ENCODE assay signal across 25 cellular contexts in genomic region chr2:69269330-69269729, GRCh38.
"Had no signal": no experiment of that assay in that cellular context is flagged by ENCODE, and none has a peak within 500 bp of the region (broad histone marks: within the 10 kb centered on the region; RNA-seq: fewer than 3 reads in every experiment).

No MANE protein-coding gene starts in this region.

- H3K27me3 ChIP-seq: dorsolateral prefrontal cortex, gastroesophageal sphincter, pancreas, suprapubic skin, thyroid gland had no signal

- H3K27ac Mint-ChIP-seq: immature natural killer cell; nephron; progenitor cell of endocrine pancreas; stimulated activated effector memory CD8-positive, alpha-beta T cell treated with anti-CD3 and anti-CD28 coated beads, Interleukin-12 subunit alpha, Interleukin-12 subunit beta, amount 100 ng/mL, for 72 hours; type B pancreatic cell had no signal

- H3K36me3 ChIP-seq: gastroesophageal sphincter, pancreas, suprapubic skin, thyroid gland had no signal

- H3K9me3 Mint-ChIP-seq: stimulated activated effector memory CD8-positive, alpha-beta T cell treated with anti-CD3 and anti-CD28 coated beads, Interleukin-12 subunit alpha, Interleukin-12 subunit beta, amount 100 ng/mL, for 72 hours; type B pancreatic cell had no signal

- H3K4me1 Mint-ChIP-seq: immature natural killer cell; stimulated activated effector memory CD8-positive, alpha-beta T cell treated with anti-CD3 and anti-CD28 coated beads, Interleukin-12 subunit alpha, Interleukin-12 subunit beta, amount 100 ng/mL, for 72 hours had no signal

- DNase-seq: cortex of kidney; dorsolateral prefrontal cortex; effector CD8-positive, alpha-beta T cell; glutamatergic neuron; immature natural killer cell; left colon; left ventricle myocardium superior; mesenchymal stem cell; midbrain; occipital lobe; pancreas; right cardiac atrium; stimulated activated CD4-positive, alpha-beta T cell treated with anti-CD3 and anti-CD28 coated beads, Interleukin-4, amount 100 ng/mL, for 1 hour; stimulated activated CD8-positive, alpha-beta memory T cell treated with anti-CD3 and anti-CD28 coated beads, Interleukin-4, amount 100 ng/mL, for 48 hours; stimulated activated naive CD8-positive, alpha-beta T cell treated with anti-CD3 and anti-CD28 coated beads, Interleukin-15, Interleukin-2, amounts not matched to agents 100 U/mL and 50 U/mL, for 24 hours; thyroid gland had no signal

- H3K36me3 Mint-ChIP-seq: immature natural killer cell; stimulated activated effector memory CD8-positive, alpha-beta T cell treated with anti-CD3 and anti-CD28 coated beads, Interleukin-12 subunit alpha, Interleukin-12 subunit beta, amount 100 ng/mL, for 72 hours; type B pancreatic cell had no signal

- H3K27ac ChIP-seq: dorsolateral prefrontal cortex, gastroesophageal sphincter, pancreas, suprapubic skin, thyroid gland had no signal

- H3K4me3 Mint-ChIP-seq: immature natural killer cell; nephron; stimulated activated effector memory CD8-positive, alpha-beta T cell treated with anti-CD3 and anti-CD28 coated beads, Interleukin-12 subunit alpha, Interleukin-12 subunit beta, amount 100 ng/mL, for 72 hours; type B pancreatic cell had no signal

- H3K4me3 ChIP-seq: dorsolateral prefrontal cortex, gastroesophageal sphincter, lung, pancreas, suprapubic skin, thyroid gland had no signal

- FAIRE-seq: urothelium cell line had no signal

- H3K9me3 ChIP-seq: gastroesophageal sphincter, pancreas, suprapubic skin, thyroid gland had no signal

- ATAC-seq: esophagus mucosa; gastroesophageal sphincter; left colon; left ventricle myocardium superior; pancreas; right cardiac atrium; stimulated activated effector memory CD8-positive, alpha-beta T cell treated with anti-CD3 and anti-CD28 coated beads, Interleukin-12 subunit alpha, Interleukin-12 subunit beta, amount 100 ng/mL, for 72 hours; stimulated activated naive CD8-positive, alpha-beta T cell treated with anti-CD3 and anti-CD28 coated beads, Interleukin-15, Interleukin-2, amounts not matched to agents 100 U/mL and 50 U/mL, for 24 hours had no signal

- H3K4me1 ChIP-seq: pancreas, thyroid gland had no signal
